Comparison of ENCODE assay signal across 17 cellular contexts in the genomic region with DNA sequence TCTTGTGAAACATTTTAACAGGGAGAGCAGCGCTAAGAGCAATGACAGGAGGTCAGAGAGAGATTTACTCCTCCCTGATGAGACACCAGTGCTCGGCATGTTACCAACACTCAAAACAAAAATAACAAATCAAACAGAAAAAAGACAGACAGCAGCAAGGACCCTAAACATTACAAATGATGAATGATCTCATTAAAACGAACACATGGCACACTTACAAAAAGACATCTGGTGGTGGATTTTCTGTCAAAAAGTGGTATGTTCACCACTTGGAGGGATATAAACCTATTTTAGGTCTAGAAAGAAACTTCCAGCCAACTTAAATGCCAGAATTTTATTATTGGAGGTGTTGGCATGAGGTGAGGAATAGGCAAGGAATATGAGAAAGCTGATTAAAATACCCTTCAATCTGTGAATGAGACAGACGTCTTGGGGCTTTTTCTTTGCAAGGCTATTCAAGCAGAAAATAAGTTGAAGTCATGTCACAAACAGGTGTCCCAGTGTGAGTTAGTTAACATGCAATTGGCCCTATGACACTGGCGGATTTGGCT.
DNase-seq lines count a peak whose midpoint lies in the region; ATAC-seq and TF ChIP-seq lines count a peak whose summit lies in the region.
"Had no signal": no experiment of that assay in that cellular context is flagged by ENCODE, and none has a peak within 500 bp of the region (broad histone marks: within the 10 kb centered on the region; RNA-seq: fewer than 3 reads in every experiment).

No MANE protein-coding gene starts in this region.

- H3K36me3 ChIP-seq in skeletal muscle satellite cell (ENCODE audit: insufficient read depth, low read length): no peaks in the 10 kb centered on the region
- H3K36me3 ChIP-seq: ascending aorta, lower lobe of right lung had no signal

- no peaks in the 10 kb centered on the region for H3K9me3 ChIP-seq in skeletal muscle satellite cell (replicated peaks; ENCODE audit: low read length)
- H3K9me3 ChIP-seq: A549, ascending aorta, lower lobe of right lung had no signal

- H3K4me1 ChIP-seq in skeletal muscle satellite cell (ENCODE audit: control insufficient read depth, insufficient read depth, low read length): peaks cover 10% of the 10 kb centered on the region
- H3K4me1 ChIP-seq: A549 had no signal

- no peak overlapping the region for H3K4me3 ChIP-seq in fibroblast of pulmonary artery (replicated peaks; ENCODE audit: low read depth, low read length)
- H3K4me3 ChIP-seq in skeletal muscle satellite cell (ENCODE audit: low read length): no peak overlapping the region
- H3K4me3 ChIP-seq: A549, ascending aorta, lower lobe of right lung, PC-9 had no signal

- ATAC-seq in HG03159 (IDR thresholded peaks at IDR 0.05; ENCODE audit: unreplicated experiment): no peak
- ATAC-seq: A549; activated T-helper 17 cell treated with anti-CD3 and anti-CD28 coated beads, Interleukin-2, amount 50 U/mL, for 72 hours; lower lobe of right lung; T-helper 17 cell had no signal

- H3K4me2 ChIP-seq in skeletal muscle satellite cell (ENCODE audit: low read length): peak overlapping the region; percentile 47
- H3K4me2 ChIP-seq: A549, PC-9 had no signal

- H3K9ac ChIP-seq in skeletal muscle satellite cell (ENCODE audit: low read depth, low read length): no peak overlapping the region

- H3K27me3 ChIP-seq in skeletal muscle satellite cell (ENCODE audit: control insufficient read depth, insufficient read depth, low read length): no peaks in the 10 kb centered on the region
- H3K27me3 ChIP-seq: ascending aorta had no signal

- TF ChIP-seq CTCF in fibroblast of pulmonary artery (IDR thresholded peaks at IDR 0.05; ENCODE audit: low read length, missing control alignments): no peak

- peak; percentile 61 for DNase-seq in NCI-H82 (lab: John Stamatoyannopoulos, UW)
- DNase-seq in NCI-H82 treated with DMSO at 0.1 percent for 48 hours (lab: John Stamatoyannopoulos, UW; ENCODE audit: unreplicated experiment): no peak
- DNase-seq in NCI-H524 (lab: John Stamatoyannopoulos, UW): peak; percentile 65 to 93
- DNase-seq in fibroblast of pulmonary artery (ENCODE audit: low read depth): peak; percentile 22
- DNase-seq in activated CD8-positive, alpha-beta memory T cell treated with anti-CD3 and anti-CD28 coated beads, Interleukin-2, amount 50 U/mL, for 48 hours: no peak
- no peak for DNase-seq in activated CD4-positive, alpha-beta T cell treated with anti-CD3 and anti-CD28 coated beads, Interleukin-2, amount 50 U/mL, for 4 hours
- DNase-seq: activated CD4-positive, alpha-beta T cell treated with anti-CD3 and anti-CD28 coated beads for 4 hours; effector CD4-positive, alpha-beta T cell; lower lobe of right lung; NCI-H1436; PC-9; T-helper 17 cell had no signal

Comparison
In these comparisons a context has a peak if more than half of its experiments do, and no peak if none do; other contexts are left out.
1. DNase-seq: peak in NCI-H82 (single experiment), NCI-H524 (2 of 2) and fibroblast of pulmonary artery (single experiment); none in NCI-H82 treated with DMSO at 0.1 percent for 48 hours (single experiment), activated CD8-positive, alpha-beta memory T cell treated with anti-CD3 and anti-CD28 coated beads, Interleukin-2, amount 50 U/mL, for 48 hours (single experiment) and activated CD4-positive, alpha-beta T cell treated with anti-CD3 and anti-CD28 coated beads, Interleukin-2, amount 50 U/mL, for 4 hours (0 of 2).